16 cellular contexts compared by ENCODE assay signal in the genomic region with DNA sequence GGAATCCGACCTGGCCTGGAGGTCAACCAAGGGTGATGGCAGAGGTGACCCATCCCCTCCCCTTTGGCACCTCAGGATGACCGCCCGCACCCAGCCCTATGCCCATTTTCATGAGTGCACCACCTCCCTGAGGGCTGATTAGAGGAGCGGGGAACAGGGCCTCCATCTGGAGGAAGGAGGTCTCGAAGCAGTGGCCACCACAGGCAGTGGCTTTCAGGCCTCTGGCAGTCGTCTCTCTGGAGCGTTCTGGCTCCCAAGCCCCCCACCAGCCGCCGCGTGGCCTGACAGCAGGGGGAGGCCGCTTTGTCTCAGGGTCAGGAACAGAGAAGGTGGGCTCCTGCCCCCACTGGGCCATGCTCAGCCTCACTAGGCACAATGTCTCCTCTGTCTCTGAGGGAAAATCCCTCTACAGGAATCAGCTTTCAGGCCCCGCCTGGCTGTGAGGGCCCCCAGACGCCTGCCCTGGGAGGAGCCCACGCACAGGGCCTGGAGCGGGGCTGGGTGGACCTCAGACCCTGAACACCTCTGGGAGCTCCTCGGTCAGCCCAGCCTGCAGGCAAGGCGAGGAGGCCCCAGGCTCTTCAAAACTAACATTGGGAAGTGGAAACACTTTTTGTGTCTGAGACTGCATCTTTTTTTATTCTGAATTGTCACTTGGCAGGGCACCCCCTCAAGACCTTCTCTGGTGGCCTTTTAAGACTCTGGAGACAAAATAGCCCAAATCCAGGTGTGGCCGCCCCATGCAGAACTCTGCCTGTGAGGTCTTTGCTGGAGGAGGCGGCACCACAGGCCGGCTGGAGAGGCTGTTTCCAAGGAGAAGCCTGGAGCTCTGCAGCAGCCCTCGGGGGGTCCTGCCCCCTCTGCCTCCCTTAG.
A peak's percentile ranks its signal among the peaks of the same experiment; 100 is the strongest.
DNase-seq lines count a peak whose midpoint lies in the region; ATAC-seq and TF ChIP-seq lines count a peak whose summit lies in the region.
"Had no signal": no experiment of that assay in that cellular context is flagged by ENCODE, and none has a peak within 500 bp of the region (broad histone marks: within the 10 kb centered on the region; RNA-seq: fewer than 3 reads in every experiment).

No MANE protein-coding gene starts in this region.

- H4K8ac ChIP-seq in H9 (replicated peaks; ENCODE audit: insufficient read length, low read depth, low read length): no peak overlapping the region

- H2AK5ac ChIP-seq in H9 (ENCODE audit: insufficient read length, low read length): no peak overlapping the region

- H4K20me1 ChIP-seq in hepatocyte (ENCODE audit: insufficient read depth, poor library complexity, severe bottlenecking): no peaks in the 10 kb centered on the region
- H4K20me1 ChIP-seq in H9 (ENCODE audit: control insufficient read depth, insufficient read depth, insufficient read length): no peaks in the 10 kb centered on the region

- H2AFZ ChIP-seq in hepatocyte (no peak overlapping the region), H9 (ENCODE audit: low read length) (no peak overlapping the region)

- H3K27ac ChIP-seq in cardiac muscle cell: peak overlapping the region; percentile 91
- H3K27ac ChIP-seq in HEK293 (ENCODE audit: extremely low read depth, low read depth, low read length): no peak overlapping the region
- H3K27ac ChIP-seq in hepatocyte: peak overlapping the region; percentile 4
- H3K27ac ChIP-seq in thyroid gland: peak overlapping the region; percentile 50 to 70 (median 66)
- no peak overlapping the region for H3K27ac ChIP-seq in H9 (ENCODE audit: insufficient read length, low read depth, low read length)
- H3K27ac ChIP-seq: 22Rv1, HL-60 had no signal

- H2BK120ac ChIP-seq in H9 (ENCODE audit: low read depth, low read length, poor library complexity, severe bottlenecking): no peak overlapping the region

- no peak overlapping the region for H3T11ph ChIP-seq in H9 (ENCODE audit: low read length)

- H2BK12ac ChIP-seq in H9 (ENCODE audit: insufficient read length, low read depth, low read length): no peak overlapping the region

- no peak overlapping the region for H4K91ac ChIP-seq in H9 (ENCODE audit: insufficient read length, low read depth, low read length)

- no peak overlapping the region; a peak in 1 of 7 replicates for H3K27ac Mint-ChIP-seq in H9
- H3K27ac Mint-ChIP-seq: CD8-positive, alpha-beta memory T cell had no signal

- TF ChIP-seq POLR2A in thyroid gland (IDR thresholded peaks at IDR 0.05): no peak

- no peak overlapping the region for H3K14ac ChIP-seq in H9 (ENCODE audit: insufficient read depth, low read length)

- no peak overlapping the region for H2BK15ac ChIP-seq in H9 (ENCODE audit: low read depth, low read length)

- no peak overlapping the region for H3K9ac ChIP-seq in H9 (ENCODE audit: extremely low read depth, insufficient read length, low read length)

- no peaks in the 10 kb centered on the region for H3K36me3 Mint-ChIP-seq in H9 (ENCODE audit: insufficient read depth in 1 of 3, low read depth in 3 of 3)
- H3K36me3 Mint-ChIP-seq: CD8-positive, alpha-beta memory T cell had no signal

- no peak overlapping the region for H3K4me3 ChIP-seq in cardiac muscle cell
- H3K4me3 ChIP-seq in HEK293 (ENCODE audit: low read depth, low read length): no peak overlapping the region
- H3K4me3 ChIP-seq in hepatocyte: no peak overlapping the region
- H3K4me3 ChIP-seq in thyroid gland (replicated peaks in 1 of 3): no peak overlapping the region

- no peak overlapping the region for H3K23ac ChIP-seq in H9 (ENCODE audit: insufficient read length, low read depth, low read length)

- no peak overlapping the region for H3K56ac ChIP-seq in H9 (ENCODE audit: insufficient read length, low read depth, low read length)

- no peak overlapping the region for H2BK5ac ChIP-seq in H9 (ENCODE audit: insufficient read length, low read length)

- ATAC-seq in Right ventricle myocardium inferior: no peak

- H2BK20ac ChIP-seq in H9 (ENCODE audit: low read depth, low read length, poor library complexity, severe bottlenecking): no peak overlapping the region

- peaks cover 2 to 11% of the 10 kb centered on the region in 2 experiments; a peak in 3 of 4 replicates for H3K4me1 Mint-ChIP-seq in H9
- H3K4me1 Mint-ChIP-seq: CD8-positive, alpha-beta memory T cell had no signal

- H3K9me2 ChIP-seq in hepatocyte (replicated peaks; ENCODE audit: insufficient read depth): no peaks in the 10 kb centered on the region

- CTCF ChIA-PET in HEK293 (lab: Yijun Ruan, JAX): interaction anchor here (0.7 to 1.1 kb wide), 2 partner anchors 14 to 98 kb away, joined by 3 to 4 read pairs; no protein-coding TSS in a partner anchor

- H3K27me3 ChIP-seq in cardiac muscle cell (no peaks in the 10 kb centered on the region), hepatocyte (no peaks in the 10 kb centered on the region), thyroid gland (no peaks in the 10 kb centered on the region), H9 (ENCODE audit: insufficient read depth, low read length) (no peaks in the 10 kb centered on the region)

- intact Hi-C loops in Right ventricle myocardium inferior (cut with DNase I): no loop called here
- intact Hi-C loops in thyroid gland (cut with DNase I): no loop called here

- H3K79me2 ChIP-seq in hepatocyte (peaks cover 3% of the 10 kb centered on the region), H9 (ENCODE audit: insufficient read depth, low read length) (no peaks in the 10 kb centered on the region)

- no peak overlapping the region for H3K18ac ChIP-seq in H9 (ENCODE audit: insufficient read length, low read depth, low read length)

- H4K5ac ChIP-seq in H9 (ENCODE audit: insufficient read length, low read depth, low read length): no peak overlapping the region

- no peaks in the 10 kb centered on the region; the same call in 1 of the 2 replicates for H3K27me3 Mint-ChIP-seq in H9 (ENCODE audit: low read depth)

- H3K36me3 ChIP-seq in cardiac muscle cell (no peaks in the 10 kb centered on the region), HEK293 (ENCODE audit: control insufficient read depth in 2 of 2, insufficient read depth in 1 of 2, low read length in 2 of 2) (no peaks in the 10 kb centered on the region), hepatocyte (replicated peaks; ENCODE audit: insufficient read depth, low read depth) (no peaks in the 10 kb centered on the region), thyroid gland (no peaks in the 10 kb centered on the region)

- H3K4me2 ChIP-seq in hepatocyte (no peak overlapping the region), H9 (ENCODE audit: insufficient read depth, insufficient read length, low read length) (no peak overlapping the region)

- H3K4me3 Mint-ChIP-seq in H9: no peak overlapping the region
- H3K4me3 Mint-ChIP-seq: CD8-positive, alpha-beta memory T cell had no signal

- DNase-seq in cardiac muscle cell (ENCODE audit: low read depth in 1 of 2, low spot score in 1 of 2) (no peak), Right ventricle myocardium inferior (ENCODE audit: missing footprints) (no peak), hepatocyte (ENCODE audit: low spot score) (no peak), thyroid gland (no peak), H9 (no peak), glomerular visceral epithelial cell (ENCODE audit: extremely low spot score) (no peak)
- DNase-seq: Caco-2; CD8-positive, alpha-beta memory T cell; DND-41; GDM1; GOT3; HCEC 1CT; IMR-90 had no signal

- TF ChIP-seq CTCF in cardiac muscle cell (IDR thresholded peaks at IDR 0.05; ENCODE audit: low read depth, low read length): no peak
- no peak for TF ChIP-seq CTCF in HEK293 (tag by site-specific recombination; IDR thresholded peaks at IDR 0.05)
- no peak for TF ChIP-seq CTCF in hepatocyte (IDR thresholded peaks at IDR 0.05; ENCODE audit: poor library complexity)
- TF ChIP-seq CTCF in thyroid gland (IDR thresholded peaks at IDR 0.05): no peak
- no peak for TF ChIP-seq CTCF in H9 (conservative IDR thresholded peaks at IDR 0.05)

- H3K23me2 ChIP-seq in H9 (ENCODE audit: insufficient read length, low read depth, low read length, poor library complexity, severe bottlenecking): no peaks in the 10 kb centered on the region

- no peaks in the 10 kb centered on the region for H3K9me3 ChIP-seq in cardiac muscle cell (ENCODE audit: low read depth)
- no peaks in the 10 kb centered on the region for H3K9me3 ChIP-seq in HEK293 (ENCODE audit: control insufficient read depth, insufficient read depth, low read depth, low read length)
- H3K9me3 ChIP-seq in hepatocyte (ENCODE audit: low read depth): no peaks in the 10 kb centered on the region
- H3K9me3 ChIP-seq in thyroid gland: no peaks in the 10 kb centered on the region
- no peaks in the 10 kb centered on the region for H3K9me3 ChIP-seq in H9 (ENCODE audit: control insufficient read depth, low read depth, low read length)
- H3K9me3 ChIP-seq: Caco-2 had no signal

- 80% methylated on average over 21 of the region's 21 CpGs for WGBS in hepatocyte (ENCODE audit: low lambda C conversion rate, missing lambda C conversion rate)
- WGBS in thyroid gland, 2 donors: 78 to 84% methylated on average over 12 to 21 of the region's 21 CpGs
- WGBS in H9 (ENCODE audit: extremely low coverage, insufficient read length, low lambda C conversion rate): no CpG with 5 or more reads among the region's 21 CpGs

- no peak overlapping the region for H3K4ac ChIP-seq in H9 (ENCODE audit: low read depth, low read length)

- POLR2A ChIA-PET in HEK293 (lab: Yijun Ruan, JAX): no interaction called here

- H3K79me1 ChIP-seq in H9 (ENCODE audit: insufficient read depth, low read depth, low read length, poor library complexity, severe bottlenecking): no peaks in the 10 kb centered on the region

- H3K4me1 ChIP-seq in cardiac muscle cell (ENCODE audit: low read depth) (peaks cover 84% of the 10 kb centered on the region), HEK293 (ENCODE audit: control insufficient read depth, insufficient read depth, low read length) (peaks cover 18% of the 10 kb centered on the region), hepatocyte (ENCODE audit: insufficient read depth) (peaks cover 25% of the 10 kb centered on the region), thyroid gland (peaks cover 41 to 66% of the 10 kb centered on the region in 2 donors), H9 (ENCODE audit: insufficient read depth, low read length) (no peaks in the 10 kb centered on the region)

- H3K9me3 Mint-ChIP-seq in H9: no peaks in the 10 kb centered on the region
- H3K9me3 Mint-ChIP-seq: CD8-positive, alpha-beta memory T cell had no signal

TF ChIP-seq in HEK293, 187 proteins besides CTCF, POLR2A, EP300 and RAD21:
- peak; percentile 87 for TF ChIP-seq BCL11B (tag by site-specific recombination; IDR thresholded peaks at IDR 0.05; ENCODE audit: low read depth)
- peak; percentile 92 for TF ChIP-seq GLIS1 (tag by site-specific recombination; IDR thresholded peaks at IDR 0.05)
- 0 out of 2 replicates have a peak, but pooled peaks have one; percentile 8 for TF ChIP-seq ZBTB8A (tag by site-specific recombination; IDR thresholded peaks at IDR 0.05)
- TF ChIP-seq ZNF23 (tag by site-specific recombination; IDR thresholded peaks at IDR 0.05; ENCODE audit: borderline replicate concordance): no peak

Comparison
In these comparisons a context has a peak if more than half of its experiments do, and no peak if none do; other contexts are left out.
1. H3K27ac ChIP-seq: peak in cardiac muscle cell (single experiment), hepatocyte (single experiment) and thyroid gland (3 of 3); none in HEK293 (single experiment) and H9 (single experiment).